In the genomic region with DNA sequence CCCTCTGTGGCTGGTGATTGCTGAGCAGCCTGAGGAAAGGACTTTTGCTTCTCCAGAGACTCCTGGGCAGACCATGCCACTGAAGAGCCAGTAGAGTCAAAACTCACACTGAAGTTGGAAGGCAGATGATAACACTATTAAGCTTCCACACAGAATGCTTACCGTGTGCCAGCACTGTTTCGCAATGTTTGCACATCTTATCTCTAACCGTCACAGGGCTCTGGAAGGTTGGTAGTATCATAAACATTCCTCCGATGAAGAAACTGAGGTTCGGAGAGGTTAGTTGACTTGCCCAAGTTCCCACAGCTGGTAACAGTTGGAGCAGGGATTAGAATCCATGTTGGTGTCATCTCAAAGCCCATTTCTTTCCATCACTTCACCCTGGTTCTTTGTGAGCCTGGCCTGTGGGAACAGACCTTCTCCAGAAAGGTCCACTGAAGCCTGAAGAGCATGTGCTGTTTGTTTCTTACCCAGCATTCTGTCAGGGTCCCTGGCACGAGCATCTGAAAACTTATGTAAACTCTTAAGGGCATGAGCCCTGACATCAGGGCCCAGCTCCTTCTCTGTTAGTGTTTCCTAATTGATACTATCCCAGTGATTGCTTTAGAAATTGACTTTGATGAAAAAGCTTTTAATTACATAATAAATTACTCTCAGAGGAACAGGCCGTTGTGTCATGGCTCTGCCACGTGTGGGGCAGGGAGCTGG, we compare ENCODE assay signal across 12 cellular contexts.
DNase-seq lines count a peak whose midpoint lies in the region; FAIRE-seq and TF ChIP-seq lines count a peak whose summit lies in the region.
"Had no signal": no experiment of that assay in that cellular context is flagged by ENCODE, and none has a peak within 500 bp of the region (broad histone marks: within the 10 kb centered on the region; RNA-seq: fewer than 3 reads in every experiment).

No MANE protein-coding gene starts in this region.

- H3K9me3 ChIP-seq in hepatocyte (ENCODE audit: low read depth): no peaks in the 10 kb centered on the region
- no peaks in the 10 kb centered on the region for H3K9me3 ChIP-seq in skeletal muscle satellite cell (replicated peaks; ENCODE audit: low read length)
- no peaks in the 10 kb centered on the region for H3K9me3 ChIP-seq in neuronal stem cell (replicated peaks in 1 of 2; ENCODE audit: control insufficient read depth in 2 of 2, insufficient read depth in 1 of 2, low read depth in 1 of 2, low read length in 2 of 2)

- no peak for FAIRE-seq in D721Med (lab: Jason Lieb, UNC)
- FAIRE-seq: endothelial cell of umbilical vein had no signal

- H4K8ac ChIP-seq in neuronal stem cell (ENCODE audit: low read depth, low read length): no peak overlapping the region

- no peak overlapping the region for H4K91ac ChIP-seq in neuronal stem cell (ENCODE audit: low read depth, low read length, poor library complexity)

- no peak overlapping the region for H2BK120ac ChIP-seq in neuronal stem cell (ENCODE audit: low read depth, low read length)

- peaks cover 15% of the 10 kb centered on the region for H3K4me1 ChIP-seq in hepatocyte (ENCODE audit: insufficient read depth)
- H3K4me1 ChIP-seq in skeletal muscle satellite cell (ENCODE audit: control insufficient read depth, insufficient read depth, low read length): peaks cover 73% of the 10 kb centered on the region
- peaks cover 12 to 13% of the 10 kb centered on the region in 2 donors for H3K4me1 ChIP-seq in neuronal stem cell (ENCODE audit: control insufficient read depth in 2 of 2, insufficient read depth in 1 of 2, low read depth in 1 of 2, low read length in 2 of 2)

- H3K14ac ChIP-seq in neuronal stem cell (ENCODE audit: low read length): no peak overlapping the region

- H3K4me3 ChIP-seq in hepatocyte (no peak overlapping the region), skeletal muscle satellite cell (ENCODE audit: low read length) (no peak overlapping the region), neuronal stem cell (ENCODE audit: low read length in 2 of 2) (no peak overlapping the region)

- H3K9ac ChIP-seq in skeletal muscle satellite cell (ENCODE audit: low read depth, low read length) (peak overlapping the region; percentile 56), neuronal stem cell (ENCODE audit: low read depth, low read length, poor library complexity) (no peak overlapping the region)

- H3K27me3 ChIP-seq in hepatocyte (no peaks in the 10 kb centered on the region), skeletal muscle satellite cell (ENCODE audit: control insufficient read depth, insufficient read depth, low read length) (no peaks in the 10 kb centered on the region), neuronal stem cell (ENCODE audit: control insufficient read depth in 3 of 3, insufficient read depth in 3 of 3, low read depth in 1 of 3, low read length in 3 of 3) (no peaks in the 10 kb centered on the region)

- H4K20me1 ChIP-seq in hepatocyte (ENCODE audit: insufficient read depth, poor library complexity, severe bottlenecking): no peaks in the 10 kb centered on the region

- no peak overlapping the region for H2BK12ac ChIP-seq in neuronal stem cell (ENCODE audit: low read length)

- H3K79me2 ChIP-seq in hepatocyte: no peaks in the 10 kb centered on the region

- H3K4ac ChIP-seq in neuronal stem cell (ENCODE audit: low read length): no peak overlapping the region

- TF ChIP-seq CTCF in VCaP (conservative IDR thresholded peaks at IDR 0.05): no peak
- TF ChIP-seq CTCF in hepatocyte (IDR thresholded peaks at IDR 0.05; ENCODE audit: poor library complexity): no peak
- no peak for TF ChIP-seq CTCF in D721Med (IDR thresholded peaks at IDR 0.05; ENCODE audit: insufficient read depth, missing control alignments)

- H3K18ac ChIP-seq in neuronal stem cell (ENCODE audit: low read length): no peak overlapping the region

- H3K4me2 ChIP-seq in hepatocyte (peak overlapping the region; percentile 46), skeletal muscle satellite cell (ENCODE audit: low read length) (no peak overlapping the region), neuronal stem cell (ENCODE audit: insufficient read depth, low read length, poor library complexity, severe bottlenecking) (no peak overlapping the region)

- H2BK15ac ChIP-seq in neuronal stem cell (ENCODE audit: low read length): no peak overlapping the region

- no peak overlapping the region for H2BK5ac ChIP-seq in neuronal stem cell (ENCODE audit: low read length)

- H3K9me2 ChIP-seq in hepatocyte (replicated peaks; ENCODE audit: insufficient read depth): no peaks in the 10 kb centered on the region

- no peaks in the 10 kb centered on the region for H3K79me1 ChIP-seq in neuronal stem cell (ENCODE audit: low read depth, low read length)

- peak; percentile 15 for DNase-seq in HCEC 1CT
- peak; percentile 63 for DNase-seq in hepatocyte (ENCODE audit: low spot score)
- DNase-seq in AG08395 (ENCODE audit: low spot score): no peak
- no peak for DNase-seq in D721Med (ENCODE audit: insufficient read length, low spot score)
- no peak for DNase-seq in 8988T
- DNase-seq in neuronal stem cell (ENCODE audit: low spot score): no peak
- DNase-seq: activated CD4-positive, alpha-beta T cell treated with anti-CD3 and anti-CD28 coated beads for 36 hours; CD8-positive, alpha-beta memory T cell; KG1 had no signal

- no peak overlapping the region for H3K23ac ChIP-seq in neuronal stem cell (ENCODE audit: low read depth, low read length, poor library complexity)

- H3K27ac ChIP-seq in VCaP: peak overlapping the region; percentile 93
- H3K27ac ChIP-seq in hepatocyte: peak overlapping the region; percentile 75
- H3K27ac ChIP-seq in neuronal stem cell (replicated peaks; ENCODE audit: low read length): no peak overlapping the region

- H2AK5ac ChIP-seq in neuronal stem cell (ENCODE audit: low read depth, low read length): no peak overlapping the region

- H2AFZ ChIP-seq in hepatocyte (no peak overlapping the region), neuronal stem cell (ENCODE audit: low read length) (no peak overlapping the region)

- 55% methylated on average over 8 of the region's 8 CpGs for WGBS in hepatocyte (ENCODE audit: low lambda C conversion rate, missing lambda C conversion rate)
- no CpG with 5 or more reads among the region's 8 CpGs for WGBS in neuronal stem cell (ENCODE audit: extremely low coverage in 2 of 2, insufficient read length in 2 of 2, insufficient replicate concordance in 1 of 2), 2 donors

- H3K36me3 ChIP-seq in hepatocyte (replicated peaks; ENCODE audit: insufficient read depth, low read depth) (no peaks in the 10 kb centered on the region), skeletal muscle satellite cell (ENCODE audit: insufficient read depth, low read length) (no peaks in the 10 kb centered on the region), neuronal stem cell (replicated peaks in 1 of 2; ENCODE audit: control insufficient read depth in 2 of 2, insufficient read depth in 2 of 2, low read length in 2 of 2) (no peaks in the 10 kb centered on the region)

Comparison
In these comparisons a context has a peak if more than half of its experiments do, and no peak if none do; other contexts are left out.
1. DNase-seq: peak in HCEC 1CT (single experiment) and hepatocyte (single experiment); none in AG08395 (single experiment), D721Med (single experiment), 8988T (single experiment) and neuronal stem cell (single experiment).